8 cellular contexts compared by ENCODE assay signal in the genomic region with DNA sequence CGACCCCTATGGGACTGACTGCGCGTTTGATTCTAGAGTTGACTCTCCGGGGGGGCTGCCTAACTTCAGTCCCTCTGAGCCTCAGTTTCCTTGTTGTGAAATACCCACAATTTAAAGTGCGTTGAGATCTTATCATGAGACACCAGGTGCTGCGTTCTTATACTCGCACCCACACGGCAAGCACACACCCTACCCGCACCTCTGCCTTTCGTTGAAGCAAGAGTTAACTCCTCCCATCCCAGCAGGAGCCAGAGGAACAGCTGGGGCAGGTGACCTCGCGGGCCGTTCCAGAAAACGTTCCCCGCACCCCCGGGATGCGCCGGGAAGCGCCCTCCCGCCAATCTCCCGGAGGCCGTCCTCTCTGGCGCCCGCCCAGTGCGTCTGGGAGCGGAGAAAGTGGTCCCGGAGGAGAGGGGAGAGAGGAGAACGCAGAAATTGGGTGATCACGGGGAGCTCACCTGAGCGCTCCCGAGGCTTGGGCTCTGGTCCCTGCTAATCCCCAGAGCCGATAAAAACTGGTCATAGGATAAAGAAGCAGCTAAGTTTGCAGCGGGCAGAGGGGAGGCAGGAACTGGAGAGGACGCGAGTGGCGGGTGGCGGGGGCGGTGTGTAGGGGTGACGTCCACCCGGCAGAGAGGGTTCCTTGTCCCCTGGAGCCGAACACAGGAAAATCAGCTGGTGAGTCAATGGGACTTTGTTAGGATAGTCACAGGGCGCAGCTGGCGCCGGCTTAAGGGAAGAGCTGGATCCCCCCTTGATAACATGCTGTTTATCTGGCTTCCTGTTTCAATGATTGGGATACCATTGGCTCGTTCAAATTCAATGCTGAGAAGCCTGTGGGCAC. TPM values are rescaled to one million over a fixed set of nuclear protein-coding genes. Genes with fewer than 3 reads are reported as not detected.
DNase-seq lines count a peak whose midpoint lies in the region; ATAC-seq and TF ChIP-seq lines count a peak whose summit lies in the region.

No MANE protein-coding gene starts in this region.

- peak overlapping the region; percentile 47 for H3K4me3 ChIP-seq in ovary

- intact Hi-C loops in left ventricle myocardium superior (cut with micrococcal nuclease) = no loop called here
- intact Hi-C loops in ovary (cut with DNase I) = loop anchor here in 2 of 4 donors (5.0 to 10.0 kb wide), 3 partner anchors 253 to 935 kb away; no protein-coding TSS in a partner anchor

- no peaks in the 10 kb centered on the region for H3K27me3 ChIP-seq in ovary

- DNase-seq in EL = peak; percentile 85
- DNase-seq in NCI-H2196 (lab: John Stamatoyannopoulos, UW; ENCODE audit: unreplicated experiment) = peak; percentile 68
- DNase-seq in left ventricle myocardium superior = peak; percentile 65
- peak in 4 of 5 donors; percentile 23 to 64 (median 50) for DNase-seq in ovary
- no peak for DNase-seq in GDM1 (lab: John Stamatoyannopoulos, UW)
- no peak for DNase-seq in stimulated activated CD4-positive, alpha-beta T cell treated with anti-CD3 and anti-CD28 coated beads, Interleukin-2, amount 100 ng/mL, for 24 hours

- 3 to 12% (median 3%) methylated on average over 45 of the region's 45 CpGs for WGBS in adipose tissue, 3 donors
- WGBS in ovary, 3 donors = 1 to 3% (median 3%) methylated on average over 45 of the region's 45 CpGs

- no peak for TF ChIP-seq CTCF in ovary (IDR thresholded peaks at IDR 0.05)

- no peak for TF ChIP-seq EP300 in ovary (IDR thresholded peaks at IDR 0.05)

- peak; percentile 18 for TF ChIP-seq POLR2A in ovary (IDR thresholded peaks at IDR 0.05)

- H3K4me1 ChIP-seq in ovary (ENCODE audit: insufficient read depth) = peaks cover 5% of the 10 kb centered on the region

- H3K27ac ChIP-seq in adipose tissue (ENCODE audit: low read depth, low read length) (peak overlapping the region; percentile 75), ovary (peak overlapping the region in 1 of 2 donors; percentile 63)

- peak; percentile 21 for ATAC-seq in left ventricle myocardium superior
- no peak for ATAC-seq in GM19351 (IDR thresholded peaks at IDR 0.05; ENCODE audit: unreplicated experiment)

- no peaks in the 10 kb centered on the region for H3K36me3 ChIP-seq in ovary

- no peaks in the 10 kb centered on the region for H3K9me3 ChIP-seq in ovary

RNA-seq across cellular contexts. Expression of a gene that starts 0.9 kb away (rescaled TPM):
- polyA plus RNA-seq in adipose tissue (10 to 100 TPM in 2 of 3 donors, 1 to 10 TPM in 1; 4.1 to 26.8 (median 17.2) TPM), ovary (10 to 100 TPM in 1 of 2 donors, 1 to 10 TPM in 1; 3.4 to 17.3 TPM)
- total RNA-seq in left ventricle myocardium superior (63.3 TPM), ovary (10 to 100 TPM in 4 of 7 donors, 1 to 10 TPM in 3; 6.2 to 19.6 (median 11.3) TPM)

RNA-seq across cellular contexts. Expression of a gene that starts 32.9 kb away (rescaled TPM):
- polyA plus RNA-seq in adipose tissue (100 to 1,000 TPM in 2 of 3 donors, 10 to 100 TPM in 1; 96.0 to 310 (median 278) TPM), ovary (100 to 1,000 TPM; 270 to 783 TPM)
- total RNA-seq in left ventricle myocardium superior (41.4 TPM), ovary (100 to 1,000 TPM; 205 to 767 (median 274) TPM)

Comparison
In these comparisons a context has a peak if more than half of its experiments do, and no peak if none do; other contexts are left out.
1. DNase-seq: peak in EL (single experiment), NCI-H2196 (single experiment), left ventricle myocardium superior (single experiment) and ovary (4 of 5); none in GDM1 (single experiment) and stimulated activated CD4-positive, alpha-beta T cell treated with anti-CD3 and anti-CD28 coated beads, Interleukin-2, amount 100 ng/mL, for 24 hours (0 of 2).